9 cellular contexts compared by ENCODE assay signal in genomic region chr19:51531349-51532315, GRCh38. TPM values are rescaled to one million over a fixed set of nuclear protein-coding genes. Genes with fewer than 3 reads are reported as not detected.
A peak's percentile ranks its signal among the peaks of the same experiment; 100 is the strongest.
DNase-seq lines count a peak whose midpoint lies in the region; ATAC-seq and TF ChIP-seq lines count a peak whose summit lies in the region.
"Had no signal": no experiment of that assay in that cellular context is flagged by ENCODE, and none has a peak within 500 bp of the region (broad histone marks: within the 10 kb centered on the region; RNA-seq: fewer than 3 reads in every experiment).

Gene SIGLEC6, minus strand, starts transcription at chr19:51531670. Its CDS starts 22 bp downstream, at chr19:51531648.

- POLR2A ChIA-PET in MCF 10A (lab: Yijun Ruan, JAX), result interaction anchor here (0.6 kb wide), 1 partner anchor 118 kb away, joined by 4 read pairs; no protein-coding TSS in a partner anchor

- no peaks in the 10 kb centered on the region for H3K4me1 ChIP-seq in endodermal cell (ENCODE audit: control insufficient read depth, insufficient read depth, low read length)

- peak; percentile 64 for DNase-seq in activated CD8-positive, alpha-beta memory T cell treated with anti-CD3 and anti-CD28 coated beads for 24 hours
- DNase-seq in activated CD8-positive, alpha-beta memory T cell treated with anti-CD3 and anti-CD28 coated beads, Interleukin-2, amount 50 U/mL, for 4 hours, result no peak
- DNase-seq in endodermal cell (peak; percentile 53), HuH-7 (ENCODE audit: low spot score) (no peak), MCF 10A (ENCODE audit: unreplicated experiment) (no peak), progenitor cell of endocrine pancreas (ENCODE audit: low spot score, unreplicated experiment) (no peak)

- H3K4me3 Mint-ChIP-seq in IgD-negative memory B cell (peak within 1 kb of the TSS; percentile 86 to 96 (median 94)), endodermal cell (no peak within 1 kb of the TSS), MCF 10A (ENCODE audit: unreplicated experiment) (no peak within 1 kb of the TSS), progenitor cell of endocrine pancreas (ENCODE audit: low read depth) (no peak within 1 kb of the TSS)
- H3K4me3 Mint-ChIP-seq in stimulated activated memory B cell treated with anti-CD40 and anti-IgM and Interleukin-4, amounts not matched to agents 10 μg/mL and 1 μg/mL and 100 μg/mL, for 72 hours, result peak within 1 kb of the TSS; percentile 87

- H3K9me3 Mint-ChIP-seq in IgD-negative memory B cell (no peaks in the 10 kb centered on the region), endodermal cell (no peaks in the 10 kb centered on the region), MCF 10A (ENCODE audit: unreplicated experiment) (peaks cover 23% of the 10 kb centered on the region), progenitor cell of endocrine pancreas (ENCODE audit: low read depth) (no peaks in the 10 kb centered on the region)
- H3K9me3 Mint-ChIP-seq in stimulated activated memory B cell treated with anti-CD40 and anti-IgM and Interleukin-4, amounts not matched to agents 10 μg/mL and 1 μg/mL and 100 μg/mL, for 72 hours, result no peaks in the 10 kb centered on the region

- WGBS in endodermal cell (ENCODE audit: insufficient coverage in 1 of 2, insufficient read length in 1 of 2), 2 experiments, result 44 to 59% methylated on average over 13 to 25 of the region's 25 CpGs

- H3K9ac ChIP-seq in endodermal cell (ENCODE audit: extremely low read depth, low read length, poor library complexity, severe bottlenecking), result no peak within 1 kb of the TSS

- peaks cover 70% of the 10 kb centered on the region for H3K27me3 ChIP-seq in endodermal cell (ENCODE audit: control insufficient read depth, insufficient read depth, low read length, poor library complexity, severe bottlenecking)

- intact Hi-C loops in MCF 10A (cut with micrococcal nuclease), result no loop called here

- no peaks in the 10 kb centered on the region for H3K9me3 ChIP-seq in endodermal cell (ENCODE audit: control insufficient read depth, low read length)

- H3K36me3 Mint-ChIP-seq in IgD-negative memory B cell (peaks cover 6% of the 10 kb centered on the region), endodermal cell (ENCODE audit: low read depth) (no peaks in the 10 kb centered on the region), MCF 10A (ENCODE audit: insufficient read depth, unreplicated experiment) (no peaks in the 10 kb centered on the region), progenitor cell of endocrine pancreas (ENCODE audit: insufficient read depth) (no peaks in the 10 kb centered on the region)
- peaks cover 31% of the 10 kb centered on the region for H3K36me3 Mint-ChIP-seq in stimulated activated memory B cell treated with anti-CD40 and anti-IgM and Interleukin-4, amounts not matched to agents 10 μg/mL and 1 μg/mL and 100 μg/mL, for 72 hours

- TF ChIP-seq CTCF in endodermal cell (conservative IDR thresholded peaks at IDR 0.05) (no peak), MCF 10A (IDR thresholded peaks at IDR 0.05; ENCODE audit: unreplicated experiment) (no peak), progenitor cell of endocrine pancreas (IDR thresholded peaks at IDR 0.05; ENCODE audit: unreplicated experiment) (no peak)

- no peak within 1 kb of the TSS for H3K4me3 ChIP-seq in endodermal cell (ENCODE audit: low read length)

- CTCF ChIA-PET in MCF 10A (lab: Yijun Ruan, JAX), result interaction anchor here (1.0 kb wide), 1 partner anchor 18 kb away, joined by 3 read pairs; no protein-coding TSS in a partner anchor

- H3K27ac Mint-ChIP-seq in IgD-negative memory B cell, result peak within 1 kb of the TSS; percentile 27 to 90 (median 71)
- no peak within 1 kb of the TSS for H3K27ac Mint-ChIP-seq in endodermal cell
- peak within 1 kb of the TSS; percentile 78 for H3K27ac Mint-ChIP-seq in stimulated activated memory B cell treated with anti-CD40 and anti-IgM and Interleukin-4, amounts not matched to agents 10 μg/mL and 1 μg/mL and 100 μg/mL, for 72 hours
- no peak within 1 kb of the TSS for H3K27ac Mint-ChIP-seq in MCF 10A (ENCODE audit: low read depth, unreplicated experiment)
- no peak within 1 kb of the TSS for H3K27ac Mint-ChIP-seq in progenitor cell of endocrine pancreas

- H3K4me1 Mint-ChIP-seq in IgD-negative memory B cell, result peaks cover 44 to 77% (median 59%) of the 10 kb centered on the region in 3 donors
- H3K4me1 Mint-ChIP-seq in endodermal cell, result no peaks in the 10 kb centered on the region
- H3K4me1 Mint-ChIP-seq in stimulated activated memory B cell treated with anti-CD40 and anti-IgM and Interleukin-4, amounts not matched to agents 10 μg/mL and 1 μg/mL and 100 μg/mL, for 72 hours, result peaks cover 90% of the 10 kb centered on the region
- no peaks in the 10 kb centered on the region for H3K4me1 Mint-ChIP-seq in MCF 10A (ENCODE audit: insufficient read depth, unreplicated experiment)
- H3K4me1 Mint-ChIP-seq in progenitor cell of endocrine pancreas (ENCODE audit: low read depth), result no peaks in the 10 kb centered on the region

- H3K27ac ChIP-seq in endodermal cell (ENCODE audit: low read depth, low read length), result no peak within 1 kb of the TSS

- peak; percentile 97 for ATAC-seq in stimulated activated memory B cell treated with anti-CD40 and anti-IgM and Interleukin-4, amounts not matched to agents 10 μg/mL and 1 μg/mL and 100 μg/mL, for 72 hours

- no peaks in the 10 kb centered on the region for H3K36me3 ChIP-seq in endodermal cell (ENCODE audit: control insufficient read depth, insufficient read depth, low read length)

- BruUV-seq in MCF 10A (replicated peaks; lab: Mats Ljungman, UMichigan), result no TSS peak

- H3K27me3 Mint-ChIP-seq in IgD-negative memory B cell (no peaks in the 10 kb centered on the region), endodermal cell (ENCODE audit: insufficient read depth) (peaks cover 41% of the 10 kb centered on the region), MCF 10A (ENCODE audit: insufficient read depth, unreplicated experiment) (no peaks in the 10 kb centered on the region), progenitor cell of endocrine pancreas (peaks cover 42% of the 10 kb centered on the region)
- H3K27me3 Mint-ChIP-seq in stimulated activated memory B cell treated with anti-CD40 and anti-IgM and Interleukin-4, amounts not matched to agents 10 μg/mL and 1 μg/mL and 100 μg/mL, for 72 hours, result no peaks in the 10 kb centered on the region

RNA-seq across cellular contexts. Expression of gene SIGLEC6, which starts in this region (rescaled TPM):
- 27.6 TPM for polyA plus RNA-seq in IgD-negative memory B cell
- total RNA-seq in endodermal cell, result under 1 TPM in 1 of 2 donors, not detected in 1; 0.26 TPM
- polyA plus RNA-seq in endodermal cell (2013, experiment 1 of 2), result not detected
- polyA plus RNA-seq in endodermal cell (2013, experiment 2 of 2), result not detected
- not detected in 2 replicates for total RNA-seq in MCF 10A (2022)
- total RNA-seq in progenitor cell of endocrine pancreas, result not detected in 2 replicates
- total RNA-seq: M059J had no signal

Comparison
In these comparisons a context has a peak if more than half of its experiments do, and no peak if none do; other contexts are left out.
1. Peak in DNase-seq in endodermal cell; RNA of the gene not detected or under 1 TPM.
2. H3K27ac Mint-ChIP-seq: peak in IgD-negative memory B cell (3 of 3) and stimulated activated memory B cell treated with anti-CD40 and anti-IgM and Interleukin-4, amounts not matched to agents 10 μg/mL and 1 μg/mL and 100 μg/mL, for 72 hours (single experiment); none in endodermal cell (single experiment), MCF 10A (single experiment) and progenitor cell of endocrine pancreas (single experiment).
3. H3K4me3 Mint-ChIP-seq: peak in IgD-negative memory B cell (4 of 4) and stimulated activated memory B cell treated with anti-CD40 and anti-IgM and Interleukin-4, amounts not matched to agents 10 μg/mL and 1 μg/mL and 100 μg/mL, for 72 hours (single experiment); none in endodermal cell (single experiment), MCF 10A (single experiment) and progenitor cell of endocrine pancreas (single experiment).